In genomic region chr7:147584771-147585193, GRCh38 we compare ENCODE assay signal across 18 cellular contexts.
A peak's percentile ranks its signal among the peaks of the same experiment; 100 is the strongest.
DNase-seq lines count a peak whose midpoint lies in the region; TF ChIP-seq lines count a peak whose summit lies in the region.
"Had no signal": no experiment of that assay in that cellular context is flagged by ENCODE, and none has a peak within 500 bp of the region (broad histone marks: within the 10 kb centered on the region; RNA-seq: fewer than 3 reads in every experiment).

No MANE protein-coding gene starts in this region.

- no peak overlapping the region for H3T11ph ChIP-seq in H9 (ENCODE audit: low read length)

- H3K4me3 Mint-ChIP-seq in H9: no peak overlapping the region
- no peak overlapping the region for H3K4me3 Mint-ChIP-seq in neural progenitor cell

- H3K79me2 ChIP-seq in H9 (ENCODE audit: insufficient read depth, low read length) (no peaks in the 10 kb centered on the region), neural progenitor cell (ENCODE audit: low read depth) (no peaks in the 10 kb centered on the region)

- H3K36me3 Mint-ChIP-seq in H9 (ENCODE audit: insufficient read depth in 1 of 3, low read depth in 3 of 3) (peaks cover 0 to 3% (median 0%) of the 10 kb centered on the region in 3 experiments; a peak in 1 of 7 replicates), neural progenitor cell (no peaks in the 10 kb centered on the region)

- no peak overlapping the region for H2BK20ac ChIP-seq in H9 (ENCODE audit: low read depth, low read length, poor library complexity, severe bottlenecking)

- H3K4me1 ChIP-seq in H9 (ENCODE audit: insufficient read depth, low read length): peaks cover 7% of the 10 kb centered on the region; the same call in 1 of the 2 replicates
- peaks cover 12% of the 10 kb centered on the region for H3K4me1 ChIP-seq in ectodermal cell (ENCODE audit: control insufficient read depth, insufficient read depth, low read length)
- peaks cover 21% of the 10 kb centered on the region for H3K4me1 ChIP-seq in neural progenitor cell
- no peaks in the 10 kb centered on the region for H3K4me1 ChIP-seq in colonic mucosa
- H3K4me1 ChIP-seq: A549, SJCRH30 had no signal

- H3K27ac ChIP-seq in H9 (ENCODE audit: insufficient read length, low read depth, low read length) (no peak overlapping the region), ectodermal cell (ENCODE audit: insufficient read depth, low read depth, low read length, poor library complexity, severe bottlenecking) (peak overlapping the region; percentile 3), neural progenitor cell (no peak overlapping the region), colonic mucosa (no peak overlapping the region)
- H3K27ac ChIP-seq: A549, SJCRH30 had no signal

- no peak overlapping the region for H2BK15ac ChIP-seq in H9 (ENCODE audit: low read depth, low read length)

- peaks cover 34 to 44% of the 10 kb centered on the region in 2 experiments for H3K4me1 Mint-ChIP-seq in H9
- H3K4me1 Mint-ChIP-seq in neural progenitor cell: peaks cover 23% of the 10 kb centered on the region

- H3K27me3 Mint-ChIP-seq in H9 (ENCODE audit: low read depth) (no peaks in the 10 kb centered on the region), neural progenitor cell (ENCODE audit: insufficient read depth, low read depth) (no peaks in the 10 kb centered on the region)

- no peak overlapping the region for H4K8ac ChIP-seq in H9 (replicated peaks; ENCODE audit: insufficient read length, low read depth, low read length)

- intact Hi-C loops in colonic mucosa (cut with DNase I): no loop called here

- no peak overlapping the region for H3K14ac ChIP-seq in H9 (ENCODE audit: insufficient read depth, low read length)

- no peaks in the 10 kb centered on the region for H4K20me1 ChIP-seq in H9 (ENCODE audit: control insufficient read depth, insufficient read depth, insufficient read length)
- H4K20me1 ChIP-seq in neural progenitor cell (ENCODE audit: low read depth): no peaks in the 10 kb centered on the region

- WGBS in H9 (ENCODE audit: extremely low coverage, insufficient read length, low lambda C conversion rate): no CpG with 5 or more reads among the region's 5 CpGs
- WGBS in ectodermal cell, 2 experiments: 3 to 9% methylated on average over 5 of the region's 5 CpGs

- H3K23ac ChIP-seq in H9 (ENCODE audit: insufficient read length, low read depth, low read length): no peak overlapping the region

- H3K27me3 ChIP-seq in H9 (ENCODE audit: insufficient read depth, low read length): no peaks in the 10 kb centered on the region
- no peaks in the 10 kb centered on the region for H3K27me3 ChIP-seq in ectodermal cell (ENCODE audit: control insufficient read depth, insufficient read depth, low read length, poor library complexity, severe bottlenecking)
- H3K27me3 ChIP-seq in neural progenitor cell: no peaks in the 10 kb centered on the region
- H3K27me3 ChIP-seq in colonic mucosa: no peaks in the 10 kb centered on the region
- H3K27me3 ChIP-seq: SJCRH30 had no signal

- H3K36me3 ChIP-seq in ectodermal cell (ENCODE audit: control insufficient read depth, insufficient read depth, low read length) (no peaks in the 10 kb centered on the region), neural progenitor cell (no peaks in the 10 kb centered on the region), colonic mucosa (no peaks in the 10 kb centered on the region)
- H3K36me3 ChIP-seq: SJCRH30 had no signal

- peaks cover 16% of the 10 kb centered on the region for H3F3A ChIP-seq in neural progenitor cell (ENCODE audit: low read depth)

- H2AK5ac ChIP-seq in H9 (ENCODE audit: insufficient read length, low read length): no peak overlapping the region

- no peak overlapping the region for H3K4ac ChIP-seq in H9 (ENCODE audit: low read depth, low read length)

- H3K23me2 ChIP-seq in H9 (ENCODE audit: insufficient read length, low read depth, low read length, poor library complexity, severe bottlenecking): no peaks in the 10 kb centered on the region

- H3K79me1 ChIP-seq in H9 (ENCODE audit: insufficient read depth, low read depth, low read length, poor library complexity, severe bottlenecking): no peaks in the 10 kb centered on the region

- 0 out of 7 replicates have a peak overlapping the region, but pooled peaks of 2 of the 3 experiments have one; percentile 32 to 68 for H3K27ac Mint-ChIP-seq in H9
- peak overlapping the region; percentile 87 for H3K27ac Mint-ChIP-seq in neural progenitor cell

- H3K56ac ChIP-seq in H9 (ENCODE audit: insufficient read length, low read depth, low read length): no peak overlapping the region

- H4K5ac ChIP-seq in H9 (ENCODE audit: insufficient read length, low read depth, low read length): no peak overlapping the region

- no peak for DNase-seq in H9
- peak; percentile 61 for DNase-seq in NCI-H69 (lab: John Stamatoyannopoulos, UW)
- DNase-seq in neural progenitor cell (ENCODE audit: low spot score): peak; percentile 39
- no peak for DNase-seq in D341Med (ENCODE audit: low spot score)
- no peak for DNase-seq in colonic mucosa
- no peak for DNase-seq in COLO829 (ENCODE audit: low spot score)
- DNase-seq in NAMALWA (ENCODE audit: low spot score): no peak
- DNase-seq: Kasumi-1; NCI-H1417; NCI-H2081; NCI-H2227 treated with DMSO at 0.1 percent for 48 hours; NCI-H524 treated with DMSO at 0.1 percent for 48 hours; NK-92 treated with Interleukin-12 subunit alpha and Interleukin-12 subunit beta, amount 100 ng/mL, for 24 hours; OCI-M1; RPMI8226; SJCRH30 had no signal

- no peak overlapping the region for H3K4me3 ChIP-seq in ectodermal cell (ENCODE audit: insufficient read depth, low read depth, low read length)
- H3K4me3 ChIP-seq in neural progenitor cell: no peak overlapping the region
- H3K4me3 ChIP-seq in colonic mucosa: no peak overlapping the region
- H3K4me3 ChIP-seq: A549, SJCRH30 had no signal

- TF ChIP-seq CTCF in H9 (conservative IDR thresholded peaks at IDR 0.05) (no peak), neural progenitor cell (IDR thresholded peaks at IDR 0.05) (no peak), colonic mucosa (IDR thresholded peaks at IDR 0.05) (no peak)

- H2BK120ac ChIP-seq in H9 (ENCODE audit: low read depth, low read length, poor library complexity, severe bottlenecking): no peak overlapping the region

- H3K4me2 ChIP-seq in H9 (ENCODE audit: insufficient read depth, insufficient read length, low read length) (no peak overlapping the region), neural progenitor cell (peak overlapping the region; percentile 23)
- H3K4me2 ChIP-seq: A549 had no signal

- H2BK12ac ChIP-seq in H9 (ENCODE audit: insufficient read length, low read depth, low read length): no peak overlapping the region

- H3K9me3 ChIP-seq in H9 (ENCODE audit: control insufficient read depth, low read depth, low read length) (no peaks in the 10 kb centered on the region), ectodermal cell (ENCODE audit: control insufficient read depth, low read length) (no peaks in the 10 kb centered on the region), neural progenitor cell (ENCODE audit: low read depth) (no peaks in the 10 kb centered on the region), colonic mucosa (no peaks in the 10 kb centered on the region)
- H3K9me3 ChIP-seq: A549, SJCRH30 had no signal

- H3K9ac ChIP-seq in H9 (ENCODE audit: extremely low read depth, insufficient read length, low read length): no peak overlapping the region
- H3K9ac ChIP-seq in neural progenitor cell: no peak overlapping the region
- no peak overlapping the region for H3K9ac ChIP-seq in colonic mucosa (ENCODE audit: low read depth in 2 of 2, low read length in 2 of 2)

- H3K9me3 Mint-ChIP-seq in H9: no peaks in the 10 kb centered on the region
- no peaks in the 10 kb centered on the region for H3K9me3 Mint-ChIP-seq in neural progenitor cell

- H2AFZ ChIP-seq in H9 (ENCODE audit: low read length) (no peak overlapping the region), neural progenitor cell (replicated peaks) (no peak overlapping the region)

- H3K18ac ChIP-seq in H9 (ENCODE audit: insufficient read length, low read depth, low read length): no peak overlapping the region

- no peak overlapping the region for H2BK5ac ChIP-seq in H9 (ENCODE audit: insufficient read length, low read length)

- no peak overlapping the region for H4K91ac ChIP-seq in H9 (ENCODE audit: insufficient read length, low read depth, low read length)

Comparison
In these comparisons a context has a peak if more than half of its experiments do, and no peak if none do; other contexts are left out.
1. DNase-seq: peak in NCI-H69 (single experiment) and neural progenitor cell (single experiment); none in H9 (single experiment), D341Med (single experiment), colonic mucosa (single experiment), COLO829 (single experiment) and NAMALWA (single experiment).